ENCODE assay signal across 17 cellular contexts in the genomic region with DNA sequence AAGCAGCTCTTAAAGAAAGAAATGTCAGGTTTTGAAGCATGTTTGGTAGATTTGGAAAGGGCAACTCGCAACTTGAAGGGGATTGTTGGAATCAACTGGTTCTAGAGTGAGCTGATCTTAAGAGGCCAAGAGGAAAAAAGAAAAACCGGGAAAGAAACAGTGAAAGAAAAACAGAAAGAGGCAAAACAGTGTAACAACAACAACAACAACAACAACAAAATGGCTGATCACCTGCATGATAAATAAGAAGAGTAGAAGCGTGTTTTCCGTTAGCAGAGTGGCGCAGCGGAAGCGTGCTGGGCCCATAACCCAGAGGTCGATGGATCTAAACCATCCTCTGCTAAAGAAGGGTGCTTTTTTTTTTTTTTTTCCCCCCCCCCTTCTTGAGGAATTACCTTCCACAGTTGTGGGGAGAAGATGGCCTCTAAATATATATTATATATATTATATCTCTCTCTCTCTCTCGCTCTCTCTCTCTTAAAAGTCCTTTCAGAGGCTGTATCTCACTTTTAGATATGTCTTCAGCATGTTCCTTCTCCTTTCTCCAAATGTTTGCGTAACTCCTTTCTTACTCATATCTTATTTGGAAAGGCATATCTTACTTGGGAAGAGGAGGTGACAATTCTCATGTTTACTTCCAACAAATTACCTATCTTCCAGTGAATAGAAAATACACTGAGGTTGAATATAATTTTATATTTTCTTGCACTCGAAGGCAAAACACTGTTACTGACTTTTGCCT.
A peak's percentile ranks its signal among the peaks of the same experiment; 100 is the strongest.
DNase-seq lines count a peak whose midpoint lies in the region; ATAC-seq, FAIRE-seq and TF ChIP-seq lines count a peak whose summit lies in the region.
"Had no signal": no experiment of that assay in that cellular context is flagged by ENCODE, and none has a peak within 500 bp of the region (broad histone marks: within the 10 kb centered on the region; RNA-seq: fewer than 3 reads in every experiment).

No MANE protein-coding gene starts in this region.

- H3K36me3 ChIP-seq in MG63 = no peaks in the 10 kb centered on the region
- H3K36me3 ChIP-seq in keratinocyte (ENCODE audit: control insufficient read depth in 2 of 2, extremely low read depth in 1 of 2, insufficient read depth in 2 of 2, low read length in 2 of 2) = no peaks in the 10 kb centered on the region
- H3K36me3 ChIP-seq in heart left ventricle = no peaks in the 10 kb centered on the region
- no peaks in the 10 kb centered on the region for H3K36me3 ChIP-seq in neuronal stem cell (replicated peaks in 1 of 2; ENCODE audit: control insufficient read depth in 2 of 2, insufficient read depth in 2 of 2, low read length in 2 of 2)
- H3K36me3 ChIP-seq: left ventricle myocardium inferior, thoracic aorta had no signal

- no peak overlapping the region for H4K8ac ChIP-seq in neuronal stem cell (ENCODE audit: low read depth, low read length)

- no peaks in the 10 kb centered on the region for H4K20me1 ChIP-seq in keratinocyte (ENCODE audit: control insufficient read depth, extremely low read depth, insufficient read depth, low read length)

- H3K18ac ChIP-seq in neuronal stem cell (ENCODE audit: low read length) = no peak overlapping the region

- intact Hi-C loops in heart left ventricle (cut with DNase I) = no loop called here

- TF ChIP-seq POLR2A in heart left ventricle (IDR thresholded peaks at IDR 0.05) = no peak

- no peaks in the 10 kb centered on the region for H3K79me2 ChIP-seq in keratinocyte (ENCODE audit: control insufficient read depth, insufficient read depth, low read length)

- H3K4me2 ChIP-seq in keratinocyte (ENCODE audit: control insufficient read depth, extremely low read depth, insufficient read depth, low read depth, low read length) (no peak overlapping the region), neuronal stem cell (ENCODE audit: insufficient read depth, low read length, poor library complexity, severe bottlenecking) (no peak overlapping the region)

- no peak overlapping the region for H2BK120ac ChIP-seq in neuronal stem cell (ENCODE audit: low read depth, low read length)

- H3K4me1 Mint-ChIP-seq in activated naive CD8-positive, alpha-beta T cell treated with anti-CD3 and anti-CD28 coated beads, Interleukin-2, amount 50 U/mL, for 24 hours = peaks cover 8% of the 10 kb centered on the region

- ATAC-seq in GM18867 (IDR thresholded peaks at IDR 0.05; ENCODE audit: unreplicated experiment) = peak; percentile 57
- ATAC-seq in activated naive CD8-positive, alpha-beta T cell treated with anti-CD3 and anti-CD28 coated beads, Interleukin-2, amount 50 U/mL, for 24 hours = no peak
- ATAC-seq in heart left ventricle = no peak

- H2AFZ ChIP-seq in keratinocyte (ENCODE audit: control insufficient read depth, low read length) (peak overlapping the region; percentile 31), neuronal stem cell (ENCODE audit: low read length) (no peak overlapping the region)

- no peak overlapping the region for H3K4ac ChIP-seq in neuronal stem cell (ENCODE audit: low read length)

- no peak overlapping the region for H3K27ac ChIP-seq in keratinocyte (ENCODE audit: control insufficient read depth, insufficient read depth, low read length)
- no peak overlapping the region for H3K27ac ChIP-seq in heart left ventricle
- H3K27ac ChIP-seq in neuronal stem cell (replicated peaks; ENCODE audit: low read length) = no peak overlapping the region
- H3K27ac ChIP-seq: C4-2B, left ventricle myocardium inferior, SK-N-MC, skin epidermis, thoracic aorta had no signal

- FAIRE-seq in keratinocyte (lab: Jason Lieb, UNC) = no peak

- no peak overlapping the region for H2AK5ac ChIP-seq in neuronal stem cell (ENCODE audit: low read depth, low read length)

- H3K9me3 ChIP-seq in MG63 (no peaks in the 10 kb centered on the region), keratinocyte (ENCODE audit: control insufficient read depth, low read depth, low read length) (no peaks in the 10 kb centered on the region), heart left ventricle (no peaks in the 10 kb centered on the region), neuronal stem cell (replicated peaks in 1 of 2; ENCODE audit: control insufficient read depth in 2 of 2, insufficient read depth in 1 of 2, low read depth in 1 of 2, low read length in 2 of 2) (no peaks in the 10 kb centered on the region)
- H3K9me3 ChIP-seq: left ventricle myocardium inferior, thoracic aorta had no signal

- DNase-seq in MG63 (no peak), keratinocyte (ENCODE audit: low read depth, low spot score) (no peak), heart left ventricle (no peak), neuronal stem cell (ENCODE audit: low spot score) (no peak), NCI-H1417 treated with DMSO at 0.1 percent for 48 hours (lab: John Stamatoyannopoulos, UW) (no peak)
- DNase-seq in activated naive CD8-positive, alpha-beta T cell treated with anti-CD3 and anti-CD28 coated beads, Interleukin-2, amount 50 U/mL, for 24 hours = no peak
- DNase-seq in central memory CD4-positive, alpha-beta T cell = no peak
- DNase-seq: activated B cell treated with CpG ODN at 0.5 μM for 24 hours, aorta, left ventricle myocardium inferior, NCI-H1417, NCI-H69 had no signal

- no peak overlapping the region for H3K4me3 Mint-ChIP-seq in activated naive CD8-positive, alpha-beta T cell treated with anti-CD3 and anti-CD28 coated beads, Interleukin-2, amount 50 U/mL, for 24 hours
- H3K4me3 Mint-ChIP-seq: activated B cell treated with CpG ODN at 0.5 μM for 24 hours had no signal

- H3K14ac ChIP-seq in neuronal stem cell (ENCODE audit: low read length) = no peak overlapping the region

- no peaks in the 10 kb centered on the region for H3K4me1 ChIP-seq in keratinocyte (ENCODE audit: control insufficient read depth, extremely low read depth, insufficient read depth, low read length)
- peaks cover 0 to 6% (median 0%) of the 10 kb centered on the region in 12 donors for H3K4me1 ChIP-seq in heart left ventricle
- no peaks in the 10 kb centered on the region for H3K4me1 ChIP-seq in neuronal stem cell (ENCODE audit: control insufficient read depth in 2 of 2, insufficient read depth in 1 of 2, low read depth in 1 of 2, low read length in 2 of 2)
- H3K4me1 ChIP-seq: left ventricle myocardium inferior had no signal

- H3K23ac ChIP-seq in neuronal stem cell (ENCODE audit: low read depth, low read length, poor library complexity) = no peak overlapping the region

- H3K9me1 ChIP-seq in keratinocyte (ENCODE audit: control insufficient read depth, extremely low read depth, insufficient read depth, low read length) = no peaks in the 10 kb centered on the region

- H3K79me1 ChIP-seq in neuronal stem cell (ENCODE audit: low read depth, low read length) = no peaks in the 10 kb centered on the region

- H3K9me3 Mint-ChIP-seq in activated naive CD8-positive, alpha-beta T cell treated with anti-CD3 and anti-CD28 coated beads, Interleukin-2, amount 50 U/mL, for 24 hours = no peaks in the 10 kb centered on the region
- H3K9me3 Mint-ChIP-seq: activated B cell treated with CpG ODN at 0.5 μM for 24 hours had no signal

- H4K91ac ChIP-seq in neuronal stem cell (ENCODE audit: low read depth, low read length, poor library complexity) = no peak overlapping the region

- H3K27me3 Mint-ChIP-seq in activated naive CD8-positive, alpha-beta T cell treated with anti-CD3 and anti-CD28 coated beads, Interleukin-2, amount 50 U/mL, for 24 hours = peaks cover 7% of the 10 kb centered on the region

- peak overlapping the region; percentile 45 for H3K4me3 ChIP-seq in MG63
- H3K4me3 ChIP-seq in keratinocyte (ENCODE audit: control insufficient read depth in 2 of 3, extremely low read depth in 1 of 3, insufficient read depth in 2 of 3, low read depth in 1 of 3, low read length in 3 of 3) = no peak overlapping the region
- H3K4me3 ChIP-seq in heart left ventricle = no peak overlapping the region
- H3K4me3 ChIP-seq in neuronal stem cell (ENCODE audit: low read length in 2 of 2) = no peak overlapping the region
- H3K4me3 ChIP-seq: left ventricle myocardium inferior, SK-N-MC, skin epidermis, thoracic aorta had no signal

- dilution Hi-C loops in keratinocyte (cut with MboI; ENCODE audit: extremely low pct_ligation_motif_present, low sequenced_read_pairs) = no loop called here

- no peaks in the 10 kb centered on the region for H3K36me3 Mint-ChIP-seq in activated naive CD8-positive, alpha-beta T cell treated with anti-CD3 and anti-CD28 coated beads, Interleukin-2, amount 50 U/mL, for 24 hours (ENCODE audit: low read depth)

- H2BK5ac ChIP-seq in neuronal stem cell (ENCODE audit: low read length) = no peak overlapping the region

- H2BK12ac ChIP-seq in neuronal stem cell (ENCODE audit: low read length) = no peak overlapping the region

- TF ChIP-seq CTCF in keratinocyte (optimal IDR thresholded peaks at IDR 0.05 in 1 of 3, IDR thresholded peaks at IDR 0.05 in 1 of 3, conservative IDR thresholded peaks at IDR 0.05 in 1 of 3; ENCODE audit: extremely low read depth in 1 of 3, insufficient read depth in 2 of 3, low read length in 3 of 3) (no peak), heart left ventricle (IDR thresholded peaks at IDR 0.05) (no peak)

- no peak overlapping the region for H3K9ac ChIP-seq in keratinocyte (ENCODE audit: control insufficient read depth, extremely low read depth, insufficient read depth, low read length)
- H3K9ac ChIP-seq in neuronal stem cell (ENCODE audit: low read depth, low read length, poor library complexity) = no peak overlapping the region

- peak overlapping the region; percentile 61 for H3K27ac Mint-ChIP-seq in activated naive CD8-positive, alpha-beta T cell treated with anti-CD3 and anti-CD28 coated beads, Interleukin-2, amount 50 U/mL, for 24 hours
- H3K27ac Mint-ChIP-seq: activated B cell treated with CpG ODN at 0.5 μM for 24 hours had no signal

- 61 to 76% (median 69%) methylated on average over 11 of the region's 11 CpGs for WGBS in heart left ventricle, 4 donors
- WGBS in neuronal stem cell (ENCODE audit: extremely low coverage in 2 of 2, insufficient read length in 2 of 2, insufficient replicate concordance in 1 of 2), 2 donors = no CpG with 5 or more reads among the region's 11 CpGs

- no peak overlapping the region for H2BK15ac ChIP-seq in neuronal stem cell (ENCODE audit: low read length)

- H3K27me3 ChIP-seq in MG63 = peaks cover 5% of the 10 kb centered on the region; the same call in 1 of the 2 replicates
- H3K27me3 ChIP-seq in keratinocyte (ENCODE audit: control insufficient read depth, extremely low read depth, insufficient read depth, low read length) = no peaks in the 10 kb centered on the region
- H3K27me3 ChIP-seq in heart left ventricle = peaks cover 0 to 47% (median 14%) of the 10 kb centered on the region in 9 donors
- H3K27me3 ChIP-seq in neuronal stem cell (ENCODE audit: control insufficient read depth in 3 of 3, insufficient read depth in 3 of 3, low read depth in 1 of 3, low read length in 3 of 3) = peaks cover 0 to 6% (median 0%) of the 10 kb centered on the region in 3 experiments
